In the genomic region with DNA sequence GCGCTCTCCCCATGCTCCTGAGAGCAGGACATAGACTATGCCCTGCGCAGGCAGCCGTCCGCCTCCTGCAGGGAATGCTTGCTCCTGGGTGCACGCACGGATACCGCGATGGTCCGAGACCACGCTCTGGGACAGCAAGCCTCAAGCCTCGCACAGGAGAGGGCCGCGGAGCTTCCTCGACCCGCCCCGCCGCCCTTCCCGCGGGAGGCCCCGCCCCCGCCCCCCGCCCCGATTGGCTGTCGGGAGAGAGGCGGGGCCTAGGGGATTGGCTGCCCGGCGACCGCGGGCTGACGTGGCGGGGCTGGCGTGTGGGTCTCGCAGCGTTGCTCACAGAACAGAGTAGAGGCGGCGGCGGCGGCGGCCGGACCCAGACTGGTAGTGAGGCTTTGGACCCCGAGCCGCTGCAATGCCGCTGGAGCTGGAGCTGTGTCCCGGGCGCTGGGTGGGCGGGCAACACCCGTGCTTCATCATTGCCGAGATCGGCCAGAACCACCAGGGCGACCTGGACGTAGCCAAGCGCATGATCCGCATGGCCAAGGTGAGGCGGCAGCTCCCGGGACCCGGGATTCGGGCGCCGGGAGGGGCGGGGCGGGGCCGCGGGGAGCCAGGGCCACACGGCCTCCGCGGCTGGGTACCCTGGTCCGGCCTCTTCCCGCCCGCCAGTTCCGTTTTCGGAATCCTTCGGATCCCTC, we compare ENCODE assay signal across 1 cellular context.
TF ChIP-seq lines count a peak whose summit lies in the region.

A gene with protein sequence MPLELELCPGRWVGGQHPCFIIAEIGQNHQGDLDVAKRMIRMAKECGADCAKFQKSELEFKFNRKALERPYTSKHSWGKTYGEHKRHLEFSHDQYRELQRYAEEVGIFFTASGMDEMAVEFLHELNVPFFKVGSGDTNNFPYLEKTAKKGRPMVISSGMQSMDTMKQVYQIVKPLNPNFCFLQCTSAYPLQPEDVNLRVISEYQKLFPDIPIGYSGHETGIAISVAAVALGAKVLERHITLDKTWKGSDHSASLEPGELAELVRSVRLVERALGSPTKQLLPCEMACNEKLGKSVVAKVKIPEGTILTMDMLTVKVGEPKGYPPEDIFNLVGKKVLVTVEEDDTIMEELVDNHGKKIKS (plus strand): TSS at position 330 of the 692 bp plus-strand sequence. CDS start 77 bp downstream, at position 407.

TF ChIP-seq in HEK293, 187 proteins besides CTCF, POLR2A, EP300 and RAD21 (continued from another document and continues in another):
- TF ChIP-seq, protein P1, sequence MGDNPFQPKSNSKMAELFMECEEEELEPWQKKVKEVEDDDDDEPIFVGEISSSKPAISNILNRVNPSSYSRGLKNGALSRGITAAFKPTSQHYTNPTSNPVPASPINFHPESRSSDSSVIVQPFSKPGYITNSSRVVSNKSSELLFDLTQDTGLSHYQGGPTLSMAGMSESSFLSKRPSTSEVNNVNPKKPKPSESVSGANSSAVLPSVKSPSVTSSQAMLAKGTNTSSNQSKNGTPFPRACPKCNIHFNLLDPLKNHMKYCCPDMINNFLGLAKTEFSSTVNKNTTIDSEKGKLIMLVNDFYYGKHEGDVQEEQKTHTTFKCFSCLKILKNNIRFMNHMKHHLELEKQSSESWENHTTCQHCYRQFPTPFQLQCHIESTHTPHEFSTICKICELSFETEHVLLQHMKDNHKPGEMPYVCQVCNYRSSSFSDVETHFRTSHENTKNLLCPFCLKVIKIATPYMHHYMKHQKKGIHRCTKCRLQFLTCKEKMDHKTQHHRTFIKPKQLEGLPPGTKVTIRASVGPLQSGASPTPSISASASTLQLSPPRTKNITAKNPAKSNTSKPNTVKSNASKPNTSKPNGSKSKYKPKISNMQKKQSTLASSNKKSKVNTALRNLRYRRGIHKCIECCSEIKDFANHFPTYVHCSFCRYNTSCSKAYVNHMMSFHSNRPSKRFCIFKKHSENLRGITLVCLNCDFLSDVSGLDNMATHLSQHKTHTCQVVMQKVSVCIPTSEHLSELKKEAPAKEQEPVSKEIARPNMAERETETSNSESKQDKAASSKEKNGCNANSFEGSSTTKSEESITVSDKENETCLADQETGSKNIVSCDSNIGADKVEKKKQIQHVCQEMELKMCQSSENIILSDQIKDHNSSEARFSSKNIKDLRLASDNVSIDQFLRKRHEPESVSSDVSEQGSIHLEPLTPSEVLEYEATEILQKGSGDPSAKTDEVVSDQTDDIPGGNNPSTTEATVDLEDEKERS (tag by site-specific recombination; IDR thresholded peaks at IDR 0.05): no peak
- TF ChIP-seq, protein P2, sequence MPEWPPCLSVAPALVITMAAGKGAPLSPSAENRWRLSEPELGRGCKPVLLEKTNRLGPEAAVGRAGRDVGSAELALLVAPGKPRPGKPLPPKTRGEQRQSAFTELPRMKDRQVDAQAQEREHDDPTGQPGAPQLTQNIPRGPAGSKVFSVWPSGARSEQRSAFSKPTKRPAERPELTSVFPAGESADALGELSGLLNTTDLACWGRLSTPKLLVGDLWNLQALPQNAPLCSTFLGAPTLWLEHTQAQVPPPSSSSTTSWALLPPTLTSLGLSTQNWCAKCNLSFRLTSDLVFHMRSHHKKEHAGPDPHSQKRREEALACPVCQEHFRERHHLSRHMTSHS (tag by site-specific recombination; IDR thresholded peaks at IDR 0.05): no peak
- TF ChIP-seq ZNF624 (tag by site-specific recombination; IDR thresholded peaks at IDR 0.05) (no peak), YY2 (tag by site-specific recombination; IDR thresholded peaks at IDR 0.05) (no peak), ZEB2 (tag by site-specific recombination; IDR thresholded peaks at IDR 0.05) (no peak), ZBTB8A (tag by site-specific recombination; IDR thresholded peaks at IDR 0.05) (peak; percentile 20), ZNF660 (tag by site-specific recombination; IDR thresholded peaks at IDR 0.05) (0 out of 2 replicates have a peak, but pooled peaks have one; percentile 26), IKZF3 (tag by site-specific recombination; IDR thresholded peaks at IDR 0.05) (peak; percentile 77), ZNF600 (tag by site-specific recombination; IDR thresholded peaks at IDR 0.05) (peak; percentile 53; the same call in 1 of the 2 replicates), ZIC2 (tag by site-specific recombination; IDR thresholded peaks at IDR 0.05) (peak; percentile 78), HOXA7 (CRISPR knock-in tag; IDR thresholded peaks at IDR 0.05; ENCODE audit: borderline replicate concordance) (no peak), ZNF292 (tag by site-specific recombination; IDR thresholded peaks at IDR 0.05; ENCODE audit: borderline replicate concordance, low read depth) (no peak), ZNF341 (tag by site-specific recombination; IDR thresholded peaks at IDR 0.05; ENCODE audit: low read depth) (peak; percentile 56), ZNF791 (tag by site-specific recombination; IDR thresholded peaks at IDR 0.05) (no peak), ZFP69B (tag by site-specific recombination; IDR thresholded peaks at IDR 0.05) (peak; percentile 52), SP7 (tag by site-specific recombination; IDR thresholded peaks at IDR 0.05) (peak; percentile 68; the same call in 1 of the 2 replicates), ZNF16 (tag by site-specific recombination; IDR thresholded peaks at IDR 0.05; ENCODE audit: low read depth) (no peak), KLF16 (tag by site-specific recombination; IDR thresholded peaks at IDR 0.05) (peak; percentile 43; the same call in 1 of the 2 replicates)
- TF ChIP-seq, protein P3, sequence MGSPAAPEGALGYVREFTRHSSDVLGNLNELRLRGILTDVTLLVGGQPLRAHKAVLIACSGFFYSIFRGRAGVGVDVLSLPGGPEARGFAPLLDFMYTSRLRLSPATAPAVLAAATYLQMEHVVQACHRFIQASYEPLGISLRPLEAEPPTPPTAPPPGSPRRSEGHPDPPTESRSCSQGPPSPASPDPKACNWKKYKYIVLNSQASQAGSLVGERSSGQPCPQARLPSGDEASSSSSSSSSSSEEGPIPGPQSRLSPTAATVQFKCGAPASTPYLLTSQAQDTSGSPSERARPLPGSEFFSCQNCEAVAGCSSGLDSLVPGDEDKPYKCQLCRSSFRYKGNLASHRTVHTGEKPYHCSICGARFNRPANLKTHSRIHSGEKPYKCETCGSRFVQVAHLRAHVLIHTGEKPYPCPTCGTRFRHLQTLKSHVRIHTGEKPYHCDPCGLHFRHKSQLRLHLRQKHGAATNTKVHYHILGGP (tag by site-specific recombination; IDR thresholded peaks at IDR 0.05): no peak
- TF ChIP-seq, protein P4, sequence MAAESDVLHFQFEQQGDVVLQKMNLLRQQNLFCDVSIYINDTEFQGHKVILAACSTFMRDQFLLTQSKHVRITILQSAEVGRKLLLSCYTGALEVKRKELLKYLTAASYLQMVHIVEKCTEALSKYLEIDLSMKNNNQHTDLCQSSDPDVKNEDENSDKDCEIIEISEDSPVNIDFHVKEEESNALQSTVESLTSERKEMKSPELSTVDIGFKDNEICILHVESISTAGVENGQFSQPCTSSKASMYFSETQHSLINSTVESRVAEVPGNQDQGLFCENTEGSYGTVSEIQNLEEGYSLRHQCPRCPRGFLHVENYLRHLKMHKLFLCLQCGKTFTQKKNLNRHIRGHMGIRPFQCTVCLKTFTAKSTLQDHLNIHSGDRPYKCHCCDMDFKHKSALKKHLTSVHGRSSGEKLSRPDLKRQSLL (tag by site-specific recombination; IDR thresholded peaks at IDR 0.05): 0 out of 2 replicates have a peak, but pooled peaks have one; percentile 3
- TF ChIP-seq, protein P5, sequence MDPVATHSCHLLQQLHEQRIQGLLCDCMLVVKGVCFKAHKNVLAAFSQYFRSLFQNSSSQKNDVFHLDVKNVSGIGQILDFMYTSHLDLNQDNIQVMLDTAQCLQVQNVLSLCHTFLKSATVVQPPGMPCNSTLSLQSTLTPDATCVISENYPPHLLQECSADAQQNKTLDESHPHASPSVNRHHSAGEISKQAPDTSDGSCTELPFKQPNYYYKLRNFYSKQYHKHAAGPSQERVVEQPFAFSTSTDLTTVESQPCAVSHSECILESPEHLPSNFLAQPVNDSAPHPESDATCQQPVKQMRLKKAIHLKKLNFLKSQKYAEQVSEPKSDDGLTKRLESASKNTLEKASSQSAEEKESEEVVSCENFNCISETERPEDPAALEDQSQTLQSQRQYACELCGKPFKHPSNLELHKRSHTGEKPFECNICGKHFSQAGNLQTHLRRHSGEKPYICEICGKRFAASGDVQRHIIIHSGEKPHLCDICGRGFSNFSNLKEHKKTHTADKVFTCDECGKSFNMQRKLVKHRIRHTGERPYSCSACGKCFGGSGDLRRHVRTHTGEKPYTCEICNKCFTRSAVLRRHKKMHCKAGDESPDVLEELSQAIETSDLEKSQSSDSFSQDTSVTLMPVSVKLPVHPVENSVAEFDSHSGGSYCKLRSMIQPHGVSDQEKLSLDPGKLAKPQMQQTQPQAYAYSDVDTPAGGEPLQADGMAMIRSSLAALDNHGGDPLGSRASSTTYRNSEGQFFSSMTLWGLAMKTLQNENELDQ (tag by site-specific recombination; IDR thresholded peaks at IDR 0.05; ENCODE audit: low read depth): no peak
- TF ChIP-seq, protein P6, sequence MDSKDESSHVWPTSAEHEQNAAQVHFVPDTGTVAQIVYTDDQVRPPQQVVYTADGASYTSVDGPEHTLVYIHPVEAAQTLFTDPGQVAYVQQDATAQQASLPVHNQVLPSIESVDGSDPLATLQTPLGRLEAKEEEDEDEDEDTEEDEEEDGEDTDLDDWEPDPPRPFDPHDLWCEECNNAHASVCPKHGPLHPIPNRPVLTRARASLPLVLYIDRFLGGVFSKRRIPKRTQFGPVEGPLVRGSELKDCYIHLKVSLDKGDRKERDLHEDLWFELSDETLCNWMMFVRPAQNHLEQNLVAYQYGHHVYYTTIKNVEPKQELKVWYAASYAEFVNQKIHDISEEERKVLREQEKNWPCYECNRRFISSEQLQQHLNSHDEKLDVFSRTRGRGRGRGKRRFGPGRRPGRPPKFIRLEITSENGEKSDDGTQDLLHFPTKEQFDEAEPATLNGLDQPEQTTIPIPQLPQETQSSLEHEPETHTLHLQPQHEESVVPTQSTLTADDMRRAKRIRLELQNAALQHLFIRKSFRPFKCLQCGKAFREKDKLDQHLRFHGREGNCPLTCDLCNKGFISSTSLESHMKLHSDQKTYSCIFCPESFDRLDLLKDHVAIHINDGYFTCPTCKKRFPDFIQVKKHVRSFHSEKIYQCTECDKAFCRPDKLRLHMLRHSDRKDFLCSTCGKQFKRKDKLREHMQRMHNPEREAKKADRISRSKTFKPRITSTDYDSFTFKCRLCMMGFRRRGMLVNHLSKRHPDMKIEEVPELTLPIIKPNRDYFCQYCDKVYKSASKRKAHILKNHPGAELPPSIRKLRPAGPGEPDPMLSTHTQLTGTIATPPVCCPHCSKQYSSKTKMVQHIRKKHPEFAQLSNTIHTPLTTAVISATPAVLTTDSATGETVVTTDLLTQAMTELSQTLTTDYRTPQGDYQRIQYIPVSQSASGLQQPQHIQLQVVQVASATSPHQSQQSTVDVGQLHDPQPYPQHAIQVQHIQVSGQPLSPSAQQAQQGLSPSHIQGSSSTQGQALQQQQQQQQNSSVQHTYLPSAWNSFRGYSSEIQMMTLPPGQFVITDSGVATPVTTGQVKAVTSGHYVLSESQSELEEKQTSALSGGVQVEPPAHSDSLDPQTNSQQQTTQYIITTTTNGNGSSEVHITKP (tag by site-specific recombination; IDR thresholded peaks at IDR 0.05): no peak
- TF ChIP-seq, protein P7, sequence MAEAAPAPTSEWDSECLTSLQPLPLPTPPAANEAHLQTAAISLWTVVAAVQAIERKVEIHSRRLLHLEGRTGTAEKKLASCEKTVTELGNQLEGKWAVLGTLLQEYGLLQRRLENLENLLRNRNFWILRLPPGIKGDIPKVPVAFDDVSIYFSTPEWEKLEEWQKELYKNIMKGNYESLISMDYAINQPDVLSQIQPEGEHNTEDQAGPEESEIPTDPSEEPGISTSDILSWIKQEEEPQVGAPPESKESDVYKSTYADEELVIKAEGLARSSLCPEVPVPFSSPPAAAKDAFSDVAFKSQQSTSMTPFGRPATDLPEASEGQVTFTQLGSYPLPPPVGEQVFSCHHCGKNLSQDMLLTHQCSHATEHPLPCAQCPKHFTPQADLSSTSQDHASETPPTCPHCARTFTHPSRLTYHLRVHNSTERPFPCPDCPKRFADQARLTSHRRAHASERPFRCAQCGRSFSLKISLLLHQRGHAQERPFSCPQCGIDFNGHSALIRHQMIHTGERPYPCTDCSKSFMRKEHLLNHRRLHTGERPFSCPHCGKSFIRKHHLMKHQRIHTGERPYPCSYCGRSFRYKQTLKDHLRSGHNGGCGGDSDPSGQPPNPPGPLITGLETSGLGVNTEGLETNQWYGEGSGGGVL (tag by site-specific recombination; IDR thresholded peaks at IDR 0.05): no peak
- TF ChIP-seq, protein P8, sequence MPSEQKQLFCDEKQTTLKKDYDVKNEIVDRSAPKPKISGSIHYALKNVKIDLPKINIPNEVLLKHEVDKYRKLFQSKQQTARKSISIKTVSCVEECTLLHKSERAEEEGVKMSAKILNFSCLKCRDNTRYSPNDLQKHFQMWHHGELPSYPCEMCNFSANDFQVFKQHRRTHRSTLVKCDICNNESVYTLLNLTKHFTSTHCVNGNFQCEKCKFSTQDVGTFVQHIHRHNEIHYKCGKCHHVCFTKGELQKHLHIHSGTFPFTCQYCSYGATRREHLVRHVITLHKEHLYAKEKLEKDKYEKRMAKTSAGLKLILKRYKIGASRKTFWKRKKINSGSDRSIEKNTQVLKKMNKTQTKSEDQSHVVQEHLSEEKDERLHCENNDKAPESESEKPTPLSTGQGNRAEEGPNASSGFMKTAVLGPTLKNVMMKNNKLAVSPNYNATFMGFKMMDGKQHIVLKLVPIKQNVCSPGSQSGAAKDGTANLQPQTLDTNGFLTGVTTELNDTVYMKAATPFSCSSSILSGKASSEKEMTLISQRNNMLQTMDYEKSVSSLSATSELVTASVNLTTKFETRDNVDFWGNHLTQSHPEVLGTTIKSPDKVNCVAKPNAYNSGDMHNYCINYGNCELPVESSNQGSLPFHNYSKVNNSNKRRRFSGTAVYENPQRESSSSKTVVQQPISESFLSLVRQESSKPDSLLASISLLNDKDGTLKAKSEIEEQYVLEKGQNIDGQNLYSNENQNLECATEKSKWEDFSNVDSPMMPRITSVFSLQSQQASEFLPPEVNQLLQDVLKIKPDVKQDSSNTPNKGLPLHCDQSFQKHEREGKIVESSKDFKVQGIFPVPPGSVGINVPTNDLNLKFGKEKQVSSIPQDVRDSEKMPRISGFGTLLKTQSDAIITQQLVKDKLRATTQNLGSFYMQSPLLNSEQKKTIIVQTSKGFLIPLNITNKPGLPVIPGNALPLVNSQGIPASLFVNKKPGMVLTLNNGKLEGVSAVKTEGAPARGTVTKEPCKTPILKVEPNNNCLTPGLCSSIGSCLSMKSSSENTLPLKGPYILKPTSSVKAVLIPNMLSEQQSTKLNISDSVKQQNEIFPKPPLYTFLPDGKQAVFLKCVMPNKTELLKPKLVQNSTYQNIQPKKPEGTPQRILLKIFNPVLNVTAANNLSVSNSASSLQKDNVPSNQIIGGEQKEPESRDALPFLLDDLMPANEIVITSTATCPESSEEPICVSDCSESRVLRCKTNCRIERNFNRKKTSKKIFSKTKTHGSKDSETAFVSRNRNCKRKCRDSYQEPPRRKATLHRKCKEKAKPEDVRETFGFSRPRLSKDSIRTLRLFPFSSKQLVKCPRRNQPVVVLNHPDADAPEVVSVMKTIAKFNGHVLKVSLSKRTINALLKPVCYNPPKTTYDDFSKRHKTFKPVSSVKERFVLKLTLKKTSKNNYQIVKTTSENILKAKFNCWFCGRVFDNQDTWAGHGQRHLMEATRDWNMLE (tag by site-specific recombination; conservative IDR thresholded peaks at IDR 0.05; ENCODE audit: low read depth): no peak
- TF ChIP-seq, protein P9, sequence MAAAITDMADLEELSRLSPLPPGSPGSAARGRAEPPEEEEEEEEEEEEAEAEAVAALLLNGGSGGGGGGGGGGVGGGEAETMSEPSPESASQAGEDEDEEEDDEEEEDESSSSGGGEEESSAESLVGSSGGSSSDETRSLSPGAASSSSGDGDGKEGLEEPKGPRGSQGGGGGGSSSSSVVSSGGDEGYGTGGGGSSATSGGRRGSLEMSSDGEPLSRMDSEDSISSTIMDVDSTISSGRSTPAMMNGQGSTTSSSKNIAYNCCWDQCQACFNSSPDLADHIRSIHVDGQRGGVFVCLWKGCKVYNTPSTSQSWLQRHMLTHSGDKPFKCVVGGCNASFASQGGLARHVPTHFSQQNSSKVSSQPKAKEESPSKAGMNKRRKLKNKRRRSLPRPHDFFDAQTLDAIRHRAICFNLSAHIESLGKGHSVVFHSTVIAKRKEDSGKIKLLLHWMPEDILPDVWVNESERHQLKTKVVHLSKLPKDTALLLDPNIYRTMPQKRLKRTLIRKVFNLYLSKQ (tag by site-specific recombination; IDR thresholded peaks at IDR 0.05; ENCODE audit: borderline replicate concordance): no peak
